Comparison of ENCODE assay signal across 8 cellular contexts in genomic region chr10:96374985-96375830, GRCh38. TPM values are rescaled to one million over a fixed set of nuclear protein-coding genes. Genes with fewer than 3 reads are reported as not detected.
DNase-seq lines count a peak whose midpoint lies in the region; ATAC-seq, FAIRE-seq and TF ChIP-seq lines count a peak whose summit lies in the region.

No MANE protein-coding gene starts in this region.

- H3K36me3 Mint-ChIP-seq in astrocyte (ENCODE audit: low read depth, unreplicated experiment): peaks cover 3% of the 10 kb centered on the region

- H3K9ac ChIP-seq in astrocyte (ENCODE audit: low read length): peak overlapping the region; percentile 53

- H3K9me3 ChIP-seq in astrocyte (ENCODE audit: insufficient read depth, low read depth, low read length): no peaks in the 10 kb centered on the region

- H3K36me3 ChIP-seq in astrocyte (ENCODE audit: insufficient read depth, low read length): no peaks in the 10 kb centered on the region

- no peaks in the 10 kb centered on the region for H4K20me1 ChIP-seq in astrocyte (ENCODE audit: insufficient read depth, low read length)

- peak overlapping the region; percentile 99 for H2AFZ ChIP-seq in astrocyte (ENCODE audit: low read depth, low read length)

- peaks cover 4% of the 10 kb centered on the region for H3K4me1 Mint-ChIP-seq in astrocyte (ENCODE audit: low read depth, unreplicated experiment)

- TF ChIP-seq CTCF in GM10266 (IDR thresholded peaks at IDR 0.05; ENCODE audit: control insufficient read depth, insufficient read depth, low read depth, missing control alignments) (peak; percentile 97), astrocyte (IDR thresholded peaks at IDR 0.05; ENCODE audit: insufficient read depth, low read depth, low read length) (peak; percentile 98)

- H3K79me2 ChIP-seq in astrocyte (ENCODE audit: insufficient read depth, low read length): no peaks in the 10 kb centered on the region

- no peak overlapping the region for H3K27ac ChIP-seq in astrocyte (ENCODE audit: low read depth, low read length)

- no peak overlapping the region for H3K27ac Mint-ChIP-seq in astrocyte (ENCODE audit: unreplicated experiment)

- DNase-seq in GM10266 (ENCODE audit: extremely low spot score): peak; percentile 90
- DNase-seq in NCI-H1436 treated with DMSO at 0.1 percent for 48 hours (lab: John Stamatoyannopoulos, UW): peak; percentile 49
- DNase-seq in T-helper 2 cell: peak in 4 of 5 experiments; percentile 24 to 64 (median 52)
- DNase-seq in astrocyte (ENCODE audit: low read depth): peak; percentile 56
- peak; percentile 96 for DNase-seq in hepatic stellate cell (ENCODE audit: low spot score)
- DNase-seq in renal cortical epithelial cell (ENCODE audit: low read depth): peak; percentile 78

- peaks cover 3% of the 10 kb centered on the region for H3K27me3 ChIP-seq in astrocyte (ENCODE audit: insufficient read depth, low read length)

- H3K4me1 ChIP-seq in astrocyte (ENCODE audit: insufficient read depth, low read length): peaks cover 4% of the 10 kb centered on the region

- peak overlapping the region; percentile 61 for H3K4me3 ChIP-seq in astrocyte (ENCODE audit: insufficient read depth, low read depth, low read length)

- H3K4me2 ChIP-seq in astrocyte (ENCODE audit: low read length): peak overlapping the region; percentile 96

- peak overlapping the region; percentile 72 for H3K4me3 Mint-ChIP-seq in astrocyte (ENCODE audit: unreplicated experiment)

- H3K9me3 Mint-ChIP-seq in astrocyte (ENCODE audit: unreplicated experiment): no peaks in the 10 kb centered on the region

- ATAC-seq in HG02623 (IDR thresholded peaks at IDR 0.05; ENCODE audit: unreplicated experiment) (peak; percentile 66), HG03520 (IDR thresholded peaks at IDR 0.05; ENCODE audit: unreplicated experiment) (no peak)

- H3K27me3 Mint-ChIP-seq in astrocyte (ENCODE audit: low read depth, unreplicated experiment): peaks cover 25% of the 10 kb centered on the region

- FAIRE-seq in astrocyte (lab: Jason Lieb, UNC): peak; percentile 69

RNA-seq across cellular contexts. Expression of gene OPALIN, which starts 16.4 kb away (rescaled TPM):
- total RNA-seq in astrocyte: not detected in 2 replicates
- 0.05 TPM in 1 of 2 replicates, not detected in the other for total RNA-seq in renal cortical epithelial cell
